ENCODE assay signal across 1 cellular context in the genomic region with DNA sequence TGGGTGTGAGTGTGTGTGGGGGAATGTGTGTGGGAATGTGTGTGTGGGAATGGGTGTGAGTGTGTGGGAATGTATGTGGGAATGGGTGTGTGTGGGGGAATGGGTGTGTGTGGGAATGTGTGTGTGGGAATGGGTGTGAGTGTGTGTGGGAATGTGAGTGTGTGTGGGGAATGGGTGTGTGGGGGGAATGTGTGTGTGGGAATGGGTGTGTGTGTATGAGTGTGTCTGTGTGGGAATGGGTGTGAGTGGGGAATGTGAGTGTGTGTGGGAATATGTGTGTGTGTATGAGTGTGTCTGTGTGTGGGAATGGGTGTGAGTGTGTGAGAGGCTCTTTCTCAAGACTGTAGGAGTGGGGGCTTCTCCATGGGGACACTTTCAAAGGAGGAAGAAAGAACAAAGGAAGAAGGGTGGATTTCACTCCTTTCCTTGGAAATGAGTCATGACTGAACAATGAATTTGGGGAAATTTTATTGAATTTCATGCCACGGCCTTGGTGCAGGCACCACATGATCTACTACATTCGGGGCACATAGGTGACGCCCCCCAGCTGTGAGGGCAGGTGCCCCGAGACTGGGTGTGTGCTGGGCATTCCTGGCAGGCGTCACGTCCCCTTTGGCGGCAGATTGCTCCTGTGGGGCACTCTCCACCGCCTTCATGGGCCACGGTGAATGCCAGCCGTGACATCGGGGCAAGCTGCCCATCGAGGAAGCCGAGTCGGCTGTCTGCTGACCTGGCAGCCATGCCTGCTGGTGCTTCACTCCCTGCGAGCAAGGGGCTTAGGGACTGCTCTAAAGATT.
TF ChIP-seq lines count a peak whose summit lies in the region.

No MANE protein-coding gene starts in this region.

TF ChIP-seq in H1, 55 proteins besides CTCF, POLR2A, EP300 and RAD21 (continued from another document):
- TF ChIP-seq EZH2 (IDR thresholded peaks at IDR 0.05; ENCODE audit: low read depth, low read length, severe bottlenecking) (no peak), KDM4A (IDR thresholded peaks at IDR 0.05; ENCODE audit: low read depth, low read length, severe bottlenecking) (no peak), MAFK (IDR thresholded peaks at IDR 0.05; ENCODE audit: low read depth, low read length) (no peak), KDM5A (IDR thresholded peaks at IDR 0.05; ENCODE audit: low read length) (no peak), RNF2 (IDR thresholded peaks at IDR 0.05; ENCODE audit: borderline replicate concordance, low read depth, low read length, missing control alignments, poor library complexity, severe bottlenecking) (no peak), HDAC2 (IDR thresholded peaks at IDR 0.05; ENCODE audit: borderline replicate concordance in 1 of 2, low read depth in 2 of 2, low read length in 2 of 2) (no peak)
